ENCODE assay signal across 15 cellular contexts in genomic region chr6:88586371-88587157, GRCh38.
A peak's percentile ranks its signal among the peaks of the same experiment; 100 is the strongest.
DNase-seq lines count a peak whose midpoint lies in the region; ATAC-seq, FAIRE-seq and TF ChIP-seq lines count a peak whose summit lies in the region.
"Had no signal": no experiment of that assay in that cellular context is flagged by ENCODE, and none has a peak within 500 bp of the region (broad histone marks: within the 10 kb centered on the region; RNA-seq: fewer than 3 reads in every experiment).

No MANE protein-coding gene starts in this region.

- no peaks in the 10 kb centered on the region for H3F3A ChIP-seq in neural progenitor cell (ENCODE audit: low read depth)

- ATAC-seq in A549 (peak; percentile 26 to 36; a peak in 2 of 6 replicates), HG02623 (IDR thresholded peaks at IDR 0.05; ENCODE audit: unreplicated experiment) (no peak)
- no peak for ATAC-seq in activated T-cell treated with anti-CD3 and anti-CD28 coated beads, Interleukin-2, amount 50 U/mL, for 72 hours (replicated peaks in 1 of 2)
- ATAC-seq: esophagus mucosa, GM12878 had no signal

- H3K4me1 ChIP-seq in A549 (no peaks in the 10 kb centered on the region), breast epithelium (no peaks in the 10 kb centered on the region), neural progenitor cell (no peaks in the 10 kb centered on the region), Karpas-422 (ENCODE audit: low read length) (peaks cover 3% of the 10 kb centered on the region)
- H3K4me1 ChIP-seq: SJCRH30 had no signal

- H3K27ac Mint-ChIP-seq in neural progenitor cell: no peak overlapping the region
- no peak overlapping the region for H3K27ac Mint-ChIP-seq in activated T-cell treated with anti-CD3 and anti-CD28 coated beads, Interleukin-2, amount 50 U/mL, for 72 hours

- no peak overlapping the region for H2AFZ ChIP-seq in neural progenitor cell (replicated peaks)
- no peak overlapping the region for H2AFZ ChIP-seq in Karpas-422 (ENCODE audit: low read length)

- WGBS in A549 (ENCODE audit: missing lambda C conversion rate): 59% methylated on average over 19 of the region's 23 CpGs

- intact Hi-C loops in breast epithelium (cut with DNase I; ENCODE audit: low total_unique reads): no loop called here

- H3K9me3 Mint-ChIP-seq in neural progenitor cell: peaks cover 13% of the 10 kb centered on the region
- H3K9me3 Mint-ChIP-seq in activated T-cell treated with anti-CD3 and anti-CD28 coated beads, Interleukin-2, amount 50 U/mL, for 72 hours: peaks cover 0 to 2% of the 10 kb centered on the region in 2 donors

- TF ChIP-seq CTCF in A549 (IDR thresholded peaks at IDR 0.05) (no peak), breast epithelium (IDR thresholded peaks at IDR 0.05) (no peak), neural progenitor cell (IDR thresholded peaks at IDR 0.05) (no peak)

- H3K9ac ChIP-seq in neural progenitor cell: no peak overlapping the region
- H3K9ac ChIP-seq in Karpas-422 (ENCODE audit: low read length): no peak overlapping the region

- no peak for TF ChIP-seq EP300 in A549 (IDR thresholded peaks at IDR 0.05)

- TF ChIP-seq RAD21 in A549 (conservative IDR thresholded peaks at IDR 0.05 in 1 of 2, IDR thresholded peaks at IDR 0.05 in 1 of 2): no peak

- H3K79me2 ChIP-seq in neural progenitor cell (ENCODE audit: low read depth) (no peaks in the 10 kb centered on the region), Karpas-422 (ENCODE audit: low read length) (no peaks in the 10 kb centered on the region)

- H3K27me3 ChIP-seq in breast epithelium (peaks cover 0 to 4% of the 10 kb centered on the region in 2 donors), neural progenitor cell (no peaks in the 10 kb centered on the region), Karpas-422 (ENCODE audit: low read length) (no peaks in the 10 kb centered on the region)
- H3K27me3 ChIP-seq: ovary, SJCRH30 had no signal

- H3K4me3 ChIP-seq in A549 (no peak overlapping the region), breast epithelium (peak overlapping the region in 2 of 3 donors; percentile 17 to 49), neural progenitor cell (no peak overlapping the region), Karpas-422 (ENCODE audit: low read length) (no peak overlapping the region)
- H3K4me3 ChIP-seq: GM12878, ovary, SJCRH30 had no signal

- H3K4me2 ChIP-seq in A549 (no peak overlapping the region), neural progenitor cell (no peak overlapping the region), Karpas-422 (ENCODE audit: low read depth, low read length, poor library complexity, severe bottlenecking) (no peak overlapping the region)

- H3K9me3 ChIP-seq in A549 (no peaks in the 10 kb centered on the region), breast epithelium (no peaks in the 10 kb centered on the region), neural progenitor cell (ENCODE audit: low read depth) (peaks cover 5% of the 10 kb centered on the region), Karpas-422 (ENCODE audit: low read length) (no peaks in the 10 kb centered on the region; the same call in 1 of the 2 replicates)
- H3K9me3 ChIP-seq: ovary, SJCRH30 had no signal

- H3K36me3 Mint-ChIP-seq in neural progenitor cell: no peaks in the 10 kb centered on the region
- H3K36me3 Mint-ChIP-seq in activated T-cell treated with anti-CD3 and anti-CD28 coated beads, Interleukin-2, amount 50 U/mL, for 72 hours (ENCODE audit: insufficient read depth in 2 of 2): peaks cover 0 to 1% of the 10 kb centered on the region in 2 donors

- H3K36me3 ChIP-seq in breast epithelium (no peaks in the 10 kb centered on the region), neural progenitor cell (no peaks in the 10 kb centered on the region), Karpas-422 (ENCODE audit: insufficient read depth, low read length) (no peaks in the 10 kb centered on the region)
- H3K36me3 ChIP-seq: ovary, SJCRH30 had no signal

- no peak for FAIRE-seq in A549 (lab: Jason Lieb, UNC)
- FAIRE-seq: GM12878 had no signal

- H3K27me3 Mint-ChIP-seq in neural progenitor cell (ENCODE audit: insufficient read depth, low read depth): peaks cover 19% of the 10 kb centered on the region
- H3K27me3 Mint-ChIP-seq in activated T-cell treated with anti-CD3 and anti-CD28 coated beads, Interleukin-2, amount 50 U/mL, for 72 hours (ENCODE audit: low read depth): peaks cover 37% of the 10 kb centered on the region

- peaks cover 29% of the 10 kb centered on the region for H3K4me1 Mint-ChIP-seq in neural progenitor cell
- H3K4me1 Mint-ChIP-seq in activated T-cell treated with anti-CD3 and anti-CD28 coated beads, Interleukin-2, amount 50 U/mL, for 72 hours (ENCODE audit: low read depth): no peaks in the 10 kb centered on the region

- CTCF ChIA-PET in A549 (lab: Yijun Ruan, JAX): interaction anchor here (1.1 kb wide), 1 partner anchor 14 kb away, joined by 3 read pairs; no protein-coding TSS in a partner anchor

- TF ChIP-seq POLR2A in A549 (IDR thresholded peaks at IDR 0.05; ENCODE audit: low read length) (no peak), breast epithelium (IDR thresholded peaks at IDR 0.05) (no peak)

- DNase-seq in A549 (ENCODE audit: low read depth in 1 of 2, low spot score in 1 of 2): no peak
- peak; percentile 16 for DNase-seq in LHCN-M2 (ENCODE audit: low read depth)
- DNase-seq in breast epithelium (ENCODE audit: low spot score in 2 of 2): no peak
- peak; percentile 13 for DNase-seq in neural progenitor cell (ENCODE audit: low spot score)
- DNase-seq in activated T-cell treated with anti-CD3 and anti-CD28 coated beads, Interleukin-2, amount 50 U/mL, for 72 hours: no peak
- no peak for DNase-seq in iPS-NIHi11 (ENCODE audit: low spot score)
- no peak for DNase-seq in Karpas-422
- DNase-seq: activated gamma-delta T cell treated with Interleukin-2 at 50 U/mL for 16 hours, AML-193, NCI-H187 treated with DMSO at 0.1 percent for 48 hours, SJCRH30 had no signal

- POLR2A ChIA-PET in A549 (lab: Yijun Ruan, JAX): no interaction called here

- no peaks in the 10 kb centered on the region for H3K9me2 ChIP-seq in Karpas-422 (replicated peaks; ENCODE audit: insufficient read depth, low read length)

- H3K4me3 Mint-ChIP-seq in neural progenitor cell: peak overlapping the region; percentile 22
- H3K4me3 Mint-ChIP-seq in activated T-cell treated with anti-CD3 and anti-CD28 coated beads, Interleukin-2, amount 50 U/mL, for 72 hours: no peak overlapping the region

- H3K27ac ChIP-seq in A549 (no peak overlapping the region), breast epithelium (no peak overlapping the region), neural progenitor cell (no peak overlapping the region), Karpas-422 (ENCODE audit: low read length) (no peak overlapping the region)
- H3K27ac ChIP-seq: ovary, SJCRH30 had no signal

- H4K20me1 ChIP-seq in neural progenitor cell (ENCODE audit: low read depth) (no peaks in the 10 kb centered on the region), Karpas-422 (ENCODE audit: insufficient read depth, low read depth, low read length) (no peaks in the 10 kb centered on the region)

TF ChIP-seq in A549, 52 proteins besides CTCF, POLR2A, EP300 and RAD21 (continues in another document):
- TF ChIP-seq, protein P1, sequence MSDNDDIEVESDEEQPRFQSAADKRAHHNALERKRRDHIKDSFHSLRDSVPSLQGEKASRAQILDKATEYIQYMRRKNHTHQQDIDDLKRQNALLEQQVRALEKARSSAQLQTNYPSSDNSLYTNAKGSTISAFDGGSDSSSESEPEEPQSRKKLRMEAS (IDR thresholded peaks at IDR 0.05): no peak
- no peak for TF ChIP-seq RFX5 (IDR thresholded peaks at IDR 0.05)
- TF ChIP-seq HDAC2 (IDR thresholded peaks at IDR 0.05): no peak
- TF ChIP-seq CHD2 (IDR thresholded peaks at IDR 0.05; ENCODE audit: low read length, partially characterized antibody): no peak
- TF ChIP-seq RNF2 (IDR thresholded peaks at IDR 0.05; ENCODE audit: borderline replicate concordance, low read depth): no peak
- TF ChIP-seq RCOR1 (IDR thresholded peaks at IDR 0.05; ENCODE audit: low read depth, low read length): no peak
- TF ChIP-seq, protein P2, sequence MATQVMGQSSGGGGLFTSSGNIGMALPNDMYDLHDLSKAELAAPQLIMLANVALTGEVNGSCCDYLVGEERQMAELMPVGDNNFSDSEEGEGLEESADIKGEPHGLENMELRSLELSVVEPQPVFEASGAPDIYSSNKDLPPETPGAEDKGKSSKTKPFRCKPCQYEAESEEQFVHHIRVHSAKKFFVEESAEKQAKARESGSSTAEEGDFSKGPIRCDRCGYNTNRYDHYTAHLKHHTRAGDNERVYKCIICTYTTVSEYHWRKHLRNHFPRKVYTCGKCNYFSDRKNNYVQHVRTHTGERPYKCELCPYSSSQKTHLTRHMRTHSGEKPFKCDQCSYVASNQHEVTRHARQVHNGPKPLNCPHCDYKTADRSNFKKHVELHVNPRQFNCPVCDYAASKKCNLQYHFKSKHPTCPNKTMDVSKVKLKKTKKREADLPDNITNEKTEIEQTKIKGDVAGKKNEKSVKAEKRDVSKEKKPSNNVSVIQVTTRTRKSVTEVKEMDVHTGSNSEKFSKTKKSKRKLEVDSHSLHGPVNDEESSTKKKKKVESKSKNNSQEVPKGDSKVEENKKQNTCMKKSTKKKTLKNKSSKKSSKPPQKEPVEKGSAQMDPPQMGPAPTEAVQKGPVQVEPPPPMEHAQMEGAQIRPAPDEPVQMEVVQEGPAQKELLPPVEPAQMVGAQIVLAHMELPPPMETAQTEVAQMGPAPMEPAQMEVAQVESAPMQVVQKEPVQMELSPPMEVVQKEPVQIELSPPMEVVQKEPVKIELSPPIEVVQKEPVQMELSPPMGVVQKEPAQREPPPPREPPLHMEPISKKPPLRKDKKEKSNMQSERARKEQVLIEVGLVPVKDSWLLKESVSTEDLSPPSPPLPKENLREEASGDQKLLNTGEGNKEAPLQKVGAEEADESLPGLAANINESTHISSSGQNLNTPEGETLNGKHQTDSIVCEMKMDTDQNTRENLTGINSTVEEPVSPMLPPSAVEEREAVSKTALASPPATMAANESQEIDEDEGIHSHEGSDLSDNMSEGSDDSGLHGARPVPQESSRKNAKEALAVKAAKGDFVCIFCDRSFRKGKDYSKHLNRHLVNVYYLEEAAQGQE (IDR thresholded peaks at IDR 0.05): no peak
- TF ChIP-seq ZNF302 (CRISPR knock-in tag; IDR thresholded peaks at IDR 0.05): no peak
- TF ChIP-seq TFCP2L1 (CRISPR knock-in tag; IDR thresholded peaks at IDR 0.05): no peak
- no peak for TF ChIP-seq NFE2L2 (conservative IDR thresholded peaks at IDR 0.05; ENCODE audit: low read length)

Comparison
In these comparisons a context has a peak if more than half of its experiments do, and no peak if none do; other contexts are left out.
1. ATAC-seq: peak in A549 (2 of 2); none in activated T-cell treated with anti-CD3 and anti-CD28 coated beads, Interleukin-2, amount 50 U/mL, for 72 hours (0 of 2) and HG02623 (single experiment).
2. DNase-seq: peak in LHCN-M2 (single experiment) and neural progenitor cell (single experiment); none in A549 (0 of 2), breast epithelium (0 of 2), activated T-cell treated with anti-CD3 and anti-CD28 coated beads, Interleukin-2, amount 50 U/mL, for 72 hours (0 of 2), iPS-NIHi11 (single experiment) and Karpas-422 (single experiment).
3. H3K4me3 ChIP-seq: peak in breast epithelium (2 of 3); none in A549 (single experiment), neural progenitor cell (single experiment) and Karpas-422 (single experiment).